10 cellular contexts compared by ENCODE assay signal in the genomic region with DNA sequence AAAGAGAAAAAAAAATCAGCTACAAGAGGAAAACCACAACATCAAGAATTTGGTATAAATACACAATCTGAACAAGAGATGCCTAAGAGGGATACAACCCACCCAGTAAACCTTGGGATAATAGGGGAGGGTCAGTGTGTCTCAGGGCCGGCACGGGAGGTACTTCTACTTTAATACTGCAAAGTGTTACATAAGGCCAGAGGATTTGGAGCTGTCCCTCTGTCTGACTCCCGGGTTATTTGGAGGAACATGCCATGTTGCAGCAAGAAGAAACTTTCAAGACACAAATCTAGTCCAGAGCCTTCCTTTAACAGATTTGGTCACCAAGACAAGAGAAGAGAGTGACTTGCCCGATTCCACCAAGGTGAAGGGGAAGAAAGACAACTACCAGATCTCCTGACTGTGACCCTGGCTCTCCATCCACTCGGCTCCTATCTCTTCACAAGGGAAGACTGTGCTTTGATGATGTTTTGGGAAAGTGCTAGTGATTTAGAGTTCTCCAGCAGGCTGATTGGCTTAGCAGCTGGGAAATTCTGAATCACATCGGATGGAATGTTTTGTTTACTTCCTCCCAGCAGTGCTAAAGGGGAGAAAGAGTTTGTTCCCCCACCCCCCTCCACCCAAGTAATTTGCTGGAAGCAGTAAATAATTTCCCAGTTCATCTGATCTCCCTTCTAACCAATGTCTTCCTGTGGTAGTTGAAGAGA. TPM values are rescaled to one million over a fixed set of nuclear protein-coding genes. Genes with fewer than 3 reads are reported as not detected.
DNase-seq lines count a peak whose midpoint lies in the region; ATAC-seq, FAIRE-seq and TF ChIP-seq lines count a peak whose summit lies in the region.
"Had no signal": no experiment of that assay in that cellular context is flagged by ENCODE, and none has a peak within 500 bp of the region (broad histone marks: within the 10 kb centered on the region; RNA-seq: fewer than 3 reads in every experiment).

No MANE protein-coding gene starts in this region.

- peak; percentile 50 for ATAC-seq in foreskin keratinocyte
- ATAC-seq in stimulated activated naive CD8-positive, alpha-beta T cell treated with anti-CD3 and anti-CD28 coated beads, Interleukin-15, Interleukin-2, amounts not matched to agents 100 U/mL and 50 U/mL, for 24 hours: no peak

- H3K9me3 ChIP-seq in ovary (no peaks in the 10 kb centered on the region), small intestine (ENCODE audit: control insufficient read depth, low read depth) (no peaks in the 10 kb centered on the region)

- FAIRE-seq in small intestine (lab: Jason Lieb, UNC): no peak

- TF ChIP-seq EP300 in ovary (IDR thresholded peaks at IDR 0.05): no peak

- no peak overlapping the region for H3K27ac ChIP-seq in foreskin keratinocyte
- no peak overlapping the region for H3K27ac ChIP-seq in ovary
- peak overlapping the region in 1 of 2 donors; percentile 65 for H3K27ac ChIP-seq in small intestine (ENCODE audit: low read depth in 1 of 2, low read length in 1 of 2)

- WGBS in ovary, 3 donors: 4 to 9% (median 8%) methylated on average over 6 of the region's 6 CpGs
- 46 to 65% (median 64%) methylated on average over 6 of the region's 6 CpGs for WGBS in small intestine, 3 donors

- TF ChIP-seq POLR2A in ovary (IDR thresholded peaks at IDR 0.05): no peak

- peak; percentile 80 for DNase-seq in Caki2 (ENCODE audit: low read depth)
- peak; percentile 75 to 93 for DNase-seq in SW 1271 (lab: John Stamatoyannopoulos, UW)
- peak in 1 of 2 donors; percentile 78 for DNase-seq in foreskin keratinocyte
- peak in 3 of 5 donors; percentile 13 to 43 (median 20) for DNase-seq in ovary
- DNase-seq in stimulated activated naive CD8-positive, alpha-beta T cell treated with anti-CD3 and anti-CD28 coated beads, Interleukin-15, Interleukin-2, amounts not matched to agents 100 U/mL and 50 U/mL, for 24 hours: no peak
- no peak for DNase-seq in DMS114 treated with DMSO at 0.1 percent for 48 hours (lab: John Stamatoyannopoulos, UW; ENCODE audit: unreplicated experiment)
- DNase-seq in small intestine: no peak
- DNase-seq in NCI-H146 treated with DMSO at 0.1 percent for 48 hours (lab: John Stamatoyannopoulos, UW; ENCODE audit: unreplicated experiment): no peak
- DNase-seq: activated CD4-positive, alpha-beta memory T cell treated with anti-CD3 and anti-CD28 coated beads for 36 hours; erythroblast had no signal

- no peak for TF ChIP-seq CTCF in foreskin keratinocyte (conservative IDR thresholded peaks at IDR 0.05)
- no peak for TF ChIP-seq CTCF in ovary (IDR thresholded peaks at IDR 0.05)

- intact Hi-C loops in ovary (cut with DNase I): no loop called here

- H3K4me1 ChIP-seq in foreskin keratinocyte (peaks cover 18% of the 10 kb centered on the region), ovary (ENCODE audit: insufficient read depth) (no peaks in the 10 kb centered on the region), small intestine (ENCODE audit: control insufficient read depth in 2 of 2, insufficient read depth in 1 of 2, low read depth in 1 of 2, low read length in 1 of 2) (no peaks in the 10 kb centered on the region)

- H3K36me3 ChIP-seq in ovary (no peaks in the 10 kb centered on the region), small intestine (ENCODE audit: control insufficient read depth in 2 of 2, insufficient read depth in 2 of 2, low read length in 2 of 2) (no peaks in the 10 kb centered on the region)

- in situ Hi-C loops in Caki2 (cut with HindIII; ENCODE audit: low pct_unique_long_range_greater_than_20kb, low sequenced_read_pairs): no loop called here

- peak overlapping the region; percentile 5 for H3K4me3 ChIP-seq in ovary
- no peak overlapping the region for H3K4me3 ChIP-seq in small intestine (ENCODE audit: low read depth in 1 of 2, low read length in 2 of 2)

- no peaks in the 10 kb centered on the region for H3K27me3 ChIP-seq in foreskin keratinocyte
- H3K27me3 ChIP-seq in ovary: no peaks in the 10 kb centered on the region
- no peaks in the 10 kb centered on the region for H3K27me3 ChIP-seq in small intestine (ENCODE audit: control insufficient read depth in 2 of 2, insufficient read depth in 2 of 2, low read length in 2 of 2)

RNA-seq across cellular contexts. Expression of gene SGIP1, which starts 29.3 kb away (rescaled TPM):
- total RNA-seq in Caki2 (2014; rRNA removed; shearing (Covaris generic); ENCODE audit: low replicate concordance): 8.5 and 26.8 TPM in 2 replicates
- total RNA-seq in foreskin keratinocyte: 0.11 TPM in 1 of 2 replicates, not detected in the other
- polyA plus RNA-seq in foreskin keratinocyte: 0.23 TPM in 1 of 2 replicates, not detected in the other
- total RNA-seq in ovary: 1 to 10 TPM in 6 of 7 donors, under 1 TPM in 1; 0.91 to 4.5 (median 3.3) TPM
- 1 to 10 TPM; 1.5 to 7.0 TPM for polyA plus RNA-seq in ovary
- polyA plus RNA-seq in small intestine: 1 to 10 TPM in 1 of 3 donors, not detected in 2; 2.2 TPM

Comparison
In these comparisons a context has a peak if more than half of its experiments do, and no peak if none do; other contexts are left out.
1. DNase-seq: peak in Caki2 (single experiment), SW 1271 (2 of 2) and ovary (3 of 5); none in stimulated activated naive CD8-positive, alpha-beta T cell treated with anti-CD3 and anti-CD28 coated beads, Interleukin-15, Interleukin-2, amounts not matched to agents 100 U/mL and 50 U/mL, for 24 hours (single experiment), DMS114 treated with DMSO at 0.1 percent for 48 hours (single experiment), small intestine (single experiment) and NCI-H146 treated with DMSO at 0.1 percent for 48 hours (single experiment).